ENCODE assay signal across 5 cellular contexts in genomic region chr18:70574951-70575350, GRCh38.
DNase-seq lines count a peak whose midpoint lies in the region; ATAC-seq and TF ChIP-seq lines count a peak whose summit lies in the region.
"Not testable (repeated sequence)": the region's sequence is repeated elsewhere in the genome, so short reads cannot be mapped to it uniquely, and the experiment has no call there.

No MANE protein-coding gene starts in this region.

- not testable (repeated sequence) for H3K36me3 Mint-ChIP-seq in progenitor cell of endocrine pancreas (ENCODE audit: insufficient read depth)

- ATAC-seq in SK-N-SH treated with all-trans-retinoic acid at 6 μM for 48 hours, result not testable (repeated sequence)

- CTCF ChIA-PET in A673 (lab: Charles Lee); SK-N-SH (lab: Yijun Ruan, JAX): not testable (repeated sequence)
- CTCF ChIA-PET in HEK293 (lab: Yijun Ruan, JAX), result interaction anchor here (1.3 to 2.1 kb wide), 2 partner anchors 24 to 84 kb away, joined by 4 to 8 read pairs; no protein-coding TSS in a partner anchor

- not testable (repeated sequence) for H3K4me1 Mint-ChIP-seq in progenitor cell of endocrine pancreas (ENCODE audit: low read depth)

- not testable (repeated sequence) for BruUV-seq in A673 (replicated peaks; lab: Mats Ljungman, UMichigan)

- H3F3A ChIP-seq in SK-N-SH (replicated peaks; ENCODE audit: insufficient read depth), result not testable (repeated sequence)

- not testable (repeated sequence) for H3K79me2 ChIP-seq in SK-N-SH (ENCODE audit: insufficient read depth)

- not testable (repeated sequence) for H3K27me3 ChIP-seq in A673 (replicated peaks; ENCODE audit: insufficient read depth, low read depth, low read length, poor library complexity); SK-N-SH (ENCODE audit: insufficient read depth)

- not testable (repeated sequence) for H3K4me3 ChIP-seq in A673 (ENCODE audit: low read depth, low read length, poor library complexity, severe bottlenecking); HEK293 (ENCODE audit: low read depth, low read length); SK-N-SH (ENCODE audit: low read depth in 2 of 2, low read length in 1 of 2)

- H3K9ac ChIP-seq in SK-N-SH, result not testable (repeated sequence)

- H3K4me1 ChIP-seq in A673 (ENCODE audit: insufficient read depth, low read length, poor library complexity, severe bottlenecking), result peaks cover 38% of the 10 kb centered on the region
- not testable (repeated sequence) for H3K4me1 ChIP-seq in HEK293 (ENCODE audit: control insufficient read depth, insufficient read depth, low read length); SK-N-SH (ENCODE audit: control insufficient read depth in 1 of 2, insufficient read depth in 2 of 2, low read depth in 1 of 2, low read length in 1 of 2)

- not testable (repeated sequence) for H3K9me3 Mint-ChIP-seq in progenitor cell of endocrine pancreas (ENCODE audit: low read depth)

- 0 out of 2 replicates have a peak overlapping the region, but pooled peaks have one; percentile 35 for H2AFZ ChIP-seq in SK-N-SH (ENCODE audit: low read depth)

- intact Hi-C loops in A673 (cut with micrococcal nuclease; ENCODE audit: unreplicated experiment), result loop anchor here (5.0 kb wide), 2 partner anchors 83 to 127 kb away; no protein-coding TSS in a partner anchor

- H3K27ac Mint-ChIP-seq in progenitor cell of endocrine pancreas, result peak overlapping the region; percentile 38

- not testable (repeated sequence) for H3K36me3 ChIP-seq in A673 (ENCODE audit: insufficient read depth, low read length, poor library complexity, severe bottlenecking); HEK293 (ENCODE audit: control insufficient read depth in 2 of 2, insufficient read depth in 1 of 2, low read length in 2 of 2); SK-N-SH (replicated peaks in 1 of 2; ENCODE audit: control insufficient read depth in 1 of 2, insufficient read depth in 2 of 2, low read length in 1 of 2)

- not testable (repeated sequence) for H3K9me3 ChIP-seq in A673 (ENCODE audit: low read depth, low read length, poor library complexity, severe bottlenecking); HEK293 (ENCODE audit: control insufficient read depth, insufficient read depth, low read depth, low read length); SK-N-SH

- TF ChIP-seq EP300 in SK-N-SH (IDR thresholded peaks at IDR 0.05; ENCODE audit: borderline replicate concordance in 1 of 2, low read depth in 1 of 2, low read length in 1 of 2), result not testable (repeated sequence)

- H3K4me2 ChIP-seq in SK-N-SH, result not testable (repeated sequence)

- not testable (repeated sequence) for TF ChIP-seq RAD21 in SK-N-SH (IDR thresholded peaks at IDR 0.05; ENCODE audit: low read length)

- peak overlapping the region; percentile 81 for H3K27ac ChIP-seq in A673 (ENCODE audit: low read depth, low read length, poor library complexity, severe bottlenecking)
- not testable (repeated sequence) for H3K27ac ChIP-seq in HEK293 (ENCODE audit: extremely low read depth, low read depth, low read length); SK-N-SH (ENCODE audit: low read depth in 2 of 2, low read length in 1 of 2)

- not testable (repeated sequence) for TF ChIP-seq CTCF in A673 (conservative IDR thresholded peaks at IDR 0.05; ENCODE audit: low read depth, low read length); HEK293 (tag by site-specific recombination; IDR thresholded peaks at IDR 0.05); SK-N-SH (IDR thresholded peaks at IDR 0.05); progenitor cell of endocrine pancreas (IDR thresholded peaks at IDR 0.05; ENCODE audit: unreplicated experiment)

- H4K20me1 ChIP-seq in SK-N-SH (ENCODE audit: insufficient read depth), result not testable (repeated sequence)

- not testable (repeated sequence) for H3K4me3 Mint-ChIP-seq in progenitor cell of endocrine pancreas (ENCODE audit: low read depth)

- POLR2A ChIA-PET in A673 (lab: Charles Lee; ENCODE audit: low non-redundant PET), result interaction anchor here (0.7 kb wide), 1 partner anchor 21 kb away, joined by 3 read pairs; no protein-coding TSS in a partner anchor
- POLR2A ChIA-PET in HEK293 (lab: Yijun Ruan, JAX); SK-N-SH (lab: Yijun Ruan, JAX): not testable (repeated sequence)

- not testable (repeated sequence) for H3K9me2 ChIP-seq in SK-N-SH

- H3K27me3 Mint-ChIP-seq in progenitor cell of endocrine pancreas, result not testable (repeated sequence)

- not testable (repeated sequence) for DNase-seq in A673 (ENCODE audit: low spot score); SK-N-SH; progenitor cell of endocrine pancreas (ENCODE audit: low spot score, unreplicated experiment)

TF ChIP-seq in HEK293, 187 proteins besides CTCF, POLR2A, EP300 and RAD21:
- peak; percentile 74 for TF ChIP-seq ZNF146 (tag by site-specific recombination; IDR thresholded peaks at IDR 0.05)
- TF ChIP-seq, protein P1, sequence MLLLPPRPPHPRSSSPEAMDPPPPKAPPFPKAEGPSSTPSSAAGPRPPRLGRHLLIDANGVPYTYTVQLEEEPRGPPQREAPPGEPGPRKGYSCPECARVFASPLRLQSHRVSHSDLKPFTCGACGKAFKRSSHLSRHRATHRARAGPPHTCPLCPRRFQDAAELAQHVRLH (tag by site-specific recombination; IDR thresholded peaks at IDR 0.05), result peak; percentile 63; the same call in 1 of the 2 replicates

TF ChIP-seq in SK-N-SH treated with all-trans-retinoic acid at 6 μM for 48 hours, 23 proteins besides CTCF, POLR2A, EP300 and RAD21:
- TF ChIP-seq ZNF8 (CRISPR knock-in tag; IDR thresholded peaks at IDR 0.05), result peak; percentile 79
TF ChIP-seq in SK-N-SH treated with all-trans-retinoic acid at 6 μM for 48 hours: peak in this region for 1; not testable (repeated sequence) for 22.
